ENCODE assay signal across 27 cellular contexts in genomic region chr5:59054963-59055528, GRCh38.
"Had no signal": no experiment of that assay in that cellular context is flagged by ENCODE, and none has a peak within 500 bp of the region (broad histone marks: within the 10 kb centered on the region; RNA-seq: fewer than 3 reads in every experiment).

No MANE protein-coding gene starts in this region.

- H3K27ac ChIP-seq: coronary artery, epithelial cell of prostate, esophagus squamous epithelium, gastrocnemius medialis, heart right ventricle, left lung, lower lobe of right lung had no signal

- H3K27ac Mint-ChIP-seq: dendritic cell treated with granulocyte-macrophage colony-stimulating factor and Interleukin-4, amounts not matched to agents 40 ng/mL and 50 ng/mL, for 4 days; effector memory CD8-positive, alpha-beta T cell; endodermal cell; mesothelial cell of epicardium; naive B cell had no signal

- FAIRE-seq: endometrium, islet of Langerhans, keratinocyte had no signal

- H3K36me3 Mint-ChIP-seq: naive B cell had no signal

- H3K36me3 ChIP-seq: esophagus squamous epithelium, heart right ventricle, left lung, lower lobe of right lung had no signal

- DNase-seq: effector CD8-positive, alpha-beta T cell; effector memory CD8-positive, alpha-beta T cell; endodermal cell; erythroblast; esophagus squamous epithelium; foreskin fibroblast; foreskin melanocyte; gastrocnemius medialis; glutamatergic neuron; head of caudate nucleus; heart right ventricle; hippocampal formation; left cardiac atrium; left lung; left ventricle myocardium superior; lower lobe of right lung; mesenchymal stem cell; mucosa of descending colon; naive B cell had no signal

- H3K4me3 Mint-ChIP-seq: dendritic cell treated with granulocyte-macrophage colony-stimulating factor and Interleukin-4, amounts not matched to agents 40 ng/mL and 50 ng/mL, for 4 days; effector memory CD8-positive, alpha-beta T cell; endodermal cell; mesothelial cell of epicardium; naive B cell had no signal

- H3K9me3 Mint-ChIP-seq: dendritic cell treated with granulocyte-macrophage colony-stimulating factor and Interleukin-4, amounts not matched to agents 40 ng/mL and 50 ng/mL, for 4 days; effector memory CD8-positive, alpha-beta T cell; endodermal cell; mesothelial cell of epicardium had no signal

- H3K4me3 ChIP-seq: coronary artery, esophagus squamous epithelium, gastrocnemius medialis, heart right ventricle, left lung, lower lobe of right lung, mucosa of descending colon had no signal

- H3K4me1 ChIP-seq: gastrocnemius medialis, heart right ventricle, left lung, lower lobe of right lung had no signal

- H3K27me3 Mint-ChIP-seq: dendritic cell treated with granulocyte-macrophage colony-stimulating factor and Interleukin-4, amounts not matched to agents 40 ng/mL and 50 ng/mL, for 4 days had no signal

- H3K9me3 ChIP-seq: esophagus squamous epithelium, gastrocnemius medialis, left lung, lower lobe of right lung, mucosa of descending colon had no signal

- H3K27me3 ChIP-seq: esophagus squamous epithelium, gastrocnemius medialis, heart right ventricle, left lung had no signal

- H3K4me1 Mint-ChIP-seq: endodermal cell, naive B cell had no signal

- ATAC-seq: effector memory CD8-positive, alpha-beta T cell; esophagus mucosa; gastrocnemius medialis; heart right ventricle; left cardiac atrium; left lung; left ventricle myocardium superior; lower lobe of right lung; mucosa of descending colon had no signal
